ENCODE assay signal across 32 cellular contexts in the genomic region with DNA sequence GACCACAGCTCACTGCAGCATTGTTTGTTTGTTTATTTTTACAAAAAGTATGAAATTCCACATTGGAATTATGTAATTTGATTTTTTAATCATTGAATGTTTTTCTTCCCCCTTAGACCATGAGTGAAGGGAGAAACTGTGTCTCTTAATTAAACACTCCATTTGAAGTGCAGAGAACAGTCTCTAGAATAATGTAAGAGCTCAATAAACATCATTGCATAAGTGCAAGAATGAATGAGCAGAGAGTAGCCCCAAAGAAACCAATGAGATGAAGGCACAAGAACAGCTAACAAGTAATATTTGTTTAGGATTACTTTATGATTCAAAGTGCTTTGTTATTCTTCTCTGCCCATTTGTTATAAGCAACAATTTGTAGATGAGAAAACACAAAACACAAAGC.
DNase-seq lines count a peak whose midpoint lies in the region; ATAC-seq and TF ChIP-seq lines count a peak whose summit lies in the region.
"Had no signal": no experiment of that assay in that cellular context is flagged by ENCODE, and none has a peak within 500 bp of the region (broad histone marks: within the 10 kb centered on the region; RNA-seq: fewer than 3 reads in every experiment).

No MANE protein-coding gene starts in this region.

- no peaks in the 10 kb centered on the region for H3K4me1 ChIP-seq in left lung
- H3K4me1 ChIP-seq in upper lobe of right lung, result no peaks in the 10 kb centered on the region
- H3K4me1 ChIP-seq: A549, BE2C, Caco-2 had no signal

- H3K4me3 ChIP-seq in left lung (no peak overlapping the region), upper lobe of right lung (no peak overlapping the region)
- H3K4me3 ChIP-seq: A549; BLaER1; BLaER1 treated with 17β-estradiol and CSF1 and Interleukin-3, amounts not matched to agents 10 nM and 100 nM had no signal

- TF ChIP-seq CTCF in left lung (IDR thresholded peaks at IDR 0.05), result no peak
- no peak for TF ChIP-seq CTCF in upper lobe of right lung (IDR thresholded peaks at IDR 0.05)

- ATAC-seq in left lung (peak; percentile 92), upper lobe of right lung (peak; percentile 66), HG03457 (IDR thresholded peaks at IDR 0.05; ENCODE audit: unreplicated experiment) (no peak)
- ATAC-seq: A549; CD8-positive, alpha-beta T cell had no signal

- no peak overlapping the region for H3K27ac ChIP-seq in left lung
- no peak overlapping the region for H3K27ac ChIP-seq in upper lobe of right lung
- H3K27ac ChIP-seq: 22Rv1; A549; BLaER1; BLaER1 treated with 17β-estradiol and CSF1 and Interleukin-3, amounts not matched to agents 10 nM and 100 nM; C4-2B had no signal

- intact Hi-C loops in left lung (cut with DNase I) (no loop called here), upper lobe of right lung (cut with DNase I) (no loop called here)

- DNase-seq in DMS53 (lab: John Stamatoyannopoulos, UW) (peak; percentile 18), DMS53 treated with DMSO at 0.1 percent for 48 hours (lab: John Stamatoyannopoulos, UW; ENCODE audit: unreplicated experiment) (no peak), NCI-H510A treated with DMSO at 0.1 percent for 48 hours (lab: John Stamatoyannopoulos, UW) (peak; percentile 4), NCI-H510A (lab: John Stamatoyannopoulos, UW) (no peak), left lung (no peak), upper lobe of right lung (no peak)
- DNase-seq in stimulated activated CD4-positive, alpha-beta T cell treated with anti-CD3 and anti-CD28 coated beads, Interleukin-4, amount 100 ng/mL, for 4 hours, result no peak
- DNase-seq: 8988T; ACHN; AML-193; BE2C; C1 segment of cervical spinal cord; Caco-2; Calu3; CD4-positive, alpha-beta memory T cell; CD4-positive, alpha-beta T cell; CD4-positive, CD25-positive, alpha-beta regulatory T cell; CD8-positive, alpha-beta memory T cell; CD8-positive, alpha-beta T cell; COR-L47; DMS 273 treated with DMSO at 0.1 percent for 48 hours; DMS153; DMS79; DMS79 treated with DMSO at 0.1 percent for 48 hours; DND-41; EL had no signal

- H3K36me3 ChIP-seq in left lung (no peaks in the 10 kb centered on the region), upper lobe of right lung (no peaks in the 10 kb centered on the region)
- H3K36me3 ChIP-seq: BE2C; BLaER1; BLaER1 treated with 17β-estradiol and CSF1 and Interleukin-3, amounts not matched to agents 10 nM and 100 nM had no signal

- H3K9me3 ChIP-seq in left lung (peaks cover 0 to 5% of the 10 kb centered on the region in 2 donors), upper lobe of right lung (no peaks in the 10 kb centered on the region)
- H3K9me3 ChIP-seq: A549, BE2C, Caco-2 had no signal

- H3K27me3 ChIP-seq in left lung, result no peaks in the 10 kb centered on the region
- H3K27me3 ChIP-seq in upper lobe of right lung, result no peaks in the 10 kb centered on the region
- H3K27me3 ChIP-seq: BE2C; BLaER1; BLaER1 treated with 17β-estradiol and CSF1 and Interleukin-3, amounts not matched to agents 10 nM and 100 nM had no signal

Comparison
In these comparisons a context has a peak if more than half of its experiments do, and no peak if none do; other contexts are left out.
1. DNase-seq: peak in DMS53 (single experiment) and NCI-H510A treated with DMSO at 0.1 percent for 48 hours (single experiment); none in DMS53 treated with DMSO at 0.1 percent for 48 hours (single experiment), NCI-H510A (single experiment), left lung (0 of 2), upper lobe of right lung (single experiment) and stimulated activated CD4-positive, alpha-beta T cell treated with anti-CD3 and anti-CD28 coated beads, Interleukin-4, amount 100 ng/mL, for 4 hours (0 of 2).